In the genomic region with DNA sequence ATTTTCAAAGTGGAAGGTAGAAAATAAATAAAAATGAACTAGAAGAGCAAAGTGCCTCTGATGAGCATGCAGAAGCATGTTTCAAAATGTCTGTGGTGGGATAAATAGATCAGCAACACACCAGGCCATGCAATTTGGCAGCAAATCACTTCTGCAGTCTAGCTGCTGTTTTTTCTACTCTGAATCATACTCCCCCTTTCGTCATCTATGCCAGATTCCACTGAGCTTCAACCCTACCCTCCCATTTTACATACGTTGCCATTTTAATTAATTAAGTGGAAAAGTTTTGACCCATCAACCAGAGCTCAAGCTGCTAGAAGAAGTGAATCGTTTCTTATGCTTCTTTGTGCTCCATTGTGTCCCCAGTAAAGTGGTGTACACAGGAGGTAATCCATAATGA, we compare ENCODE assay signal across 18 cellular contexts.
DNase-seq lines count a peak whose midpoint lies in the region; ATAC-seq, FAIRE-seq and TF ChIP-seq lines count a peak whose summit lies in the region.
"Had no signal": no experiment of that assay in that cellular context is flagged by ENCODE, and none has a peak within 500 bp of the region (broad histone marks: within the 10 kb centered on the region; RNA-seq: fewer than 3 reads in every experiment).

No MANE protein-coding gene starts in this region.

- no peak overlapping the region for H3K4me3 ChIP-seq in ACC112 (ENCODE audit: low read depth, low read length)
- H3K4me3 ChIP-seq in bronchial epithelial cell (ENCODE audit: low read depth, low read length) = no peak overlapping the region
- H3K4me3 ChIP-seq: A549, prostate gland had no signal

- no peaks in the 10 kb centered on the region for H3K79me2 ChIP-seq in ACC112 (ENCODE audit: control insufficient read depth, insufficient read depth, low read length, unreplicated experiment)

- H3K27me3 ChIP-seq in ACC112 (ENCODE audit: insufficient read depth, low read length) (no peaks in the 10 kb centered on the region), bronchial epithelial cell (ENCODE audit: control insufficient read depth, insufficient read depth, low read length) (no peaks in the 10 kb centered on the region)

- H3K27ac ChIP-seq in ACC112 (ENCODE audit: low read depth, low read length) = peak overlapping the region; percentile 96
- H3K27ac ChIP-seq: A549, prostate gland had no signal

- intact Hi-C loops in left ventricle myocardium superior (cut with micrococcal nuclease) = no loop called here

- H2AFZ ChIP-seq in ACC112 (ENCODE audit: low read length, unreplicated experiment) = no peak overlapping the region

- no peak for FAIRE-seq in bronchial epithelial cell (lab: Jason Lieb, UNC)
- FAIRE-seq: A549 had no signal

- H3K4me1 ChIP-seq in ACC112 (ENCODE audit: control insufficient read depth, insufficient read depth, low read length, unreplicated experiment) = peaks cover 25% of the 10 kb centered on the region
- H3K4me1 ChIP-seq: A549, prostate gland had no signal

- TF ChIP-seq CTCF in bronchial epithelial cell (IDR thresholded peaks at IDR 0.05; ENCODE audit: insufficient read depth, low read length, severe bottlenecking) = no peak

- peak; percentile 45 for DNase-seq in NCI-H69 (lab: John Stamatoyannopoulos, UW)
- peak; percentile 84 for DNase-seq in bronchial epithelial cell (ENCODE audit: low read depth)
- peak; percentile 88 for DNase-seq in iris pigment epithelial cell (ENCODE audit: low read depth)
- DNase-seq in DMS53 treated with DMSO at 0.1 percent for 48 hours (lab: John Stamatoyannopoulos, UW; ENCODE audit: unreplicated experiment) = no peak
- DNase-seq in activated naive CD4-positive, alpha-beta T cell (lab: John Stamatoyannopoulos, UW) = no peak
- no peak for DNase-seq in activated effector memory CD4-positive, alpha-beta T cell treated with anti-CD3 and anti-CD28 coated beads, Interleukin-2, amount 50 U/mL, for 16 hours
- DNase-seq in left ventricle myocardium superior = no peak
- DNase-seq: activated CD4-positive, CD25-positive, alpha-beta regulatory T cell treated with anti-CD3 and anti-CD28 coated beads, Interleukin-2, amount 50 U/mL, for 72 hours; activated CD8-positive, alpha-beta memory T cell treated with anti-CD3 and anti-CD28 coated beads for 24 hours; activated T-cell treated with anti-CD3 and anti-CD28 coated beads, Interleukin-2, amount 50 U/mL, for 72 hours; C1 segment of cervical spinal cord; left colon; midbrain; NK-92 treated with Interleukin-12 subunit alpha and Interleukin-12 subunit beta, amount 100 ng/mL, for 24 hours had no signal

- H3K36me3 ChIP-seq in ACC112 (ENCODE audit: insufficient read depth, low read length) (no peaks in the 10 kb centered on the region), bronchial epithelial cell (ENCODE audit: control insufficient read depth, insufficient read depth, low read length) (no peaks in the 10 kb centered on the region)
- H3K36me3 ChIP-seq: prostate gland had no signal

- no peak for ATAC-seq in left ventricle myocardium superior
- ATAC-seq: A549; activated naive CD4-positive, alpha-beta T cell treated with anti-CD3 and anti-CD28 coated beads, Interleukin-2, amount 50 U/mL, for 72 hours; activated T-cell treated with anti-CD3 and anti-CD28 coated beads, Interleukin-2, amount 50 U/mL, for 72 hours; left colon had no signal

Comparison
In these comparisons a context has a peak if more than half of its experiments do, and no peak if none do; other contexts are left out.
1. DNase-seq: peak in NCI-H69 (single experiment), bronchial epithelial cell (single experiment) and iris pigment epithelial cell (single experiment); none in DMS53 treated with DMSO at 0.1 percent for 48 hours (single experiment), activated naive CD4-positive, alpha-beta T cell (0 of 4), activated effector memory CD4-positive, alpha-beta T cell treated with anti-CD3 and anti-CD28 coated beads, Interleukin-2, amount 50 U/mL, for 16 hours (single experiment) and left ventricle myocardium superior (single experiment).